Comparison of ENCODE assay signal across 8 cellular contexts in genomic region chr1:202998836-202999750, GRCh38. TPM values are rescaled to one million over a fixed set of nuclear protein-coding genes. Genes with fewer than 3 reads are reported as not detected.
DNase-seq lines count a peak whose midpoint lies in the region; ATAC-seq and TF ChIP-seq lines count a peak whose summit lies in the region.

No MANE protein-coding gene starts in this region.

- peak; percentile 30 to 76 (median 56) for DNase-seq in CD8-positive, alpha-beta T cell
- DNase-seq in HS-27A (ENCODE audit: low read depth): peak; percentile 17
- peak; percentile 41 for DNase-seq in Panc1 (ENCODE audit: low read depth, low spot score)
- peak; percentile 33 for DNase-seq in activated T-cell treated with anti-CD3 and anti-CD28 coated beads, Interleukin-2, amount 50 U/mL, for 1 hour
- peak; percentile 69 for DNase-seq in fibroblast of peridontal ligament (ENCODE audit: extremely low read depth)
- DNase-seq in pons (ENCODE audit: low spot score): peak; percentile 56
- DNase-seq in cortex of kidney (lab: John Stamatoyannopoulos, UW): no peak

- H3K36me3 Mint-ChIP-seq in CD8-positive, alpha-beta T cell: no peaks in the 10 kb centered on the region

- H3K9me3 ChIP-seq in CD8-positive, alpha-beta T cell (ENCODE audit: low read length): no peaks in the 10 kb centered on the region
- no peaks in the 10 kb centered on the region for H3K9me3 ChIP-seq in Panc1 (ENCODE audit: control insufficient read depth, insufficient read depth, low read depth, low read length)

- H3K4me1 Mint-ChIP-seq in CD8-positive, alpha-beta T cell (ENCODE audit: low read depth): peaks cover 4% of the 10 kb centered on the region

- CTCF ChIA-PET in CD8-positive, alpha-beta T cell (lab: Charles Lee): interaction anchor here (0.6 to 4.2 kb wide), 36 partner anchors 8 to 723 kb away, joined by 3 to 29 read pairs (median 4); partner anchors contain the start of genes KLHL12 and TMEM183A
- CTCF ChIA-PET in Panc1 (lab: Charles Lee): interaction anchor here (0.5 to 0.8 kb wide), 3 partner anchors 72 to 321 kb away, joined by 3 read pairs; partner anchors contain the start of gene KLHL12

- ATAC-seq in CD8-positive, alpha-beta T cell: peak; percentile 70
- peak; percentile 66 for ATAC-seq in Panc1
- ATAC-seq in GM21360 (IDR thresholded peaks at IDR 0.05; ENCODE audit: unreplicated experiment): no peak

- no TSS peak for BruUV-seq in Panc1 (replicated peaks; lab: Mats Ljungman, UMichigan)

- POLR2A ChIA-PET in CD8-positive, alpha-beta T cell (lab: Charles Lee): interaction anchor here (0.8 to 1.1 kb wide), 2 partner anchors 72 to 113 kb away, joined by 3 to 5 read pairs; partner anchors contain the start of gene KLHL12
- POLR2A ChIA-PET in Panc1 (lab: Charles Lee): no interaction called here

- peaks cover 23% of the 10 kb centered on the region for H3K27me3 Mint-ChIP-seq in CD8-positive, alpha-beta T cell (ENCODE audit: low read depth)

- no peak overlapping the region for H3K4me3 ChIP-seq in CD8-positive, alpha-beta T cell (ENCODE audit: low read depth, low read length)
- no peak overlapping the region for H3K4me3 ChIP-seq in Panc1 (ENCODE audit: low read depth in 2 of 2, low read length in 2 of 2)

- in situ Hi-C loops in Panc1 (cut with HindIII; ENCODE audit: low pct_unique_long_range_greater_than_20kb, low sequenced_read_pairs): no loop called here

- peak; percentile 85 for TF ChIP-seq CTCF in CD8-positive, alpha-beta T cell (IDR thresholded peaks at IDR 0.05)
- TF ChIP-seq CTCF in Panc1 (IDR thresholded peaks at IDR 0.05): peak; percentile 86

- H3K27ac Mint-ChIP-seq in CD8-positive, alpha-beta T cell: no peak overlapping the region

- no peak overlapping the region for H3K27ac ChIP-seq in CD8-positive, alpha-beta T cell (ENCODE audit: low read depth, low read length)
- H3K27ac ChIP-seq in Panc1 (ENCODE audit: low read length): no peak overlapping the region

- no peaks in the 10 kb centered on the region for H3K36me3 ChIP-seq in CD8-positive, alpha-beta T cell (ENCODE audit: insufficient read depth, low read length)
- no peaks in the 10 kb centered on the region for H3K36me3 ChIP-seq in Panc1 (ENCODE audit: control insufficient read depth, insufficient read depth, low read length)

- no peaks in the 10 kb centered on the region for H3K9me3 Mint-ChIP-seq in CD8-positive, alpha-beta T cell

- H3K4me1 ChIP-seq in CD8-positive, alpha-beta T cell (ENCODE audit: insufficient read depth, low read length): no peaks in the 10 kb centered on the region
- no peaks in the 10 kb centered on the region for H3K4me1 ChIP-seq in Panc1 (ENCODE audit: control insufficient read depth, insufficient read depth, low read length)

- intact Hi-C loops in CD8-positive, alpha-beta T cell (cut with DNase I, micrococcal nuclease): loop anchor here (1.0 to 10.0 kb wide), 9 partner anchors 40 to 534 kb away; partner anchors contain the start of genes ADIPOR1 (in 2 of the 2), RABIF (in 2 of the 2) and KDM5B (in 1 of the 2)
- intact Hi-C loops in Panc1 (cut with micrococcal nuclease; ENCODE audit: unreplicated experiment): loop anchor here (5.0 to 10.0 kb wide), 2 partner anchors 72 to 244 kb away; partner anchors contain the start of gene KLHL12

- peak overlapping the region; percentile 32 for H3K4me3 Mint-ChIP-seq in CD8-positive, alpha-beta T cell

- H3K27me3 ChIP-seq in CD8-positive, alpha-beta T cell (ENCODE audit: insufficient read depth, low read length): no peaks in the 10 kb centered on the region
- H3K27me3 ChIP-seq in Panc1 (ENCODE audit: control insufficient read depth, insufficient read depth, low read length): peaks cover 14% of the 10 kb centered on the region

RNA-seq across cellular contexts. Expression of gene TMEM183A, which starts 8.1 kb away (rescaled TPM):
- total RNA-seq in CD8-positive, alpha-beta T cell: 100 to 1,000 TPM; 201 to 214 TPM
- 59.1 TPM for total RNA-seq in Panc1 (2021; ENCODE audit: unreplicated experiment)
- polyA plus RNA-seq in Panc1 (2012; ENCODE audit: insufficient read length): 29.6 TPM

RNA-seq across cellular contexts. Expression of gene PPFIA4, which starts 27.2 kb away (rescaled TPM):
- total RNA-seq in CD8-positive, alpha-beta T cell: 1 to 10 TPM in 1 of 2 experiments, under 1 TPM in 1; 0.33 to 1.1 TPM
- total RNA-seq in Panc1 (2021; ENCODE audit: unreplicated experiment): 1.9 TPM
- 6.7 TPM for polyA plus RNA-seq in Panc1 (2012; ENCODE audit: insufficient read length)

RNA-seq across cellular contexts. Expression of gene CYB5R1, which starts 32.0 kb away (rescaled TPM):
- 10 to 100 TPM; 34.6 to 36.0 TPM for total RNA-seq in CD8-positive, alpha-beta T cell
- total RNA-seq in Panc1 (2021; ENCODE audit: unreplicated experiment): 27.5 TPM
- polyA plus RNA-seq in Panc1 (2012; ENCODE audit: insufficient read length): 25.4 TPM

RNA-seq across cellular contexts. Expression of gene ADIPOR1, which starts 41.0 kb away (rescaled TPM):
- total RNA-seq in CD8-positive, alpha-beta T cell: 100 to 1,000 TPM; 106 to 117 TPM
- 78.2 TPM for total RNA-seq in Panc1 (2021; ENCODE audit: unreplicated experiment)
- polyA plus RNA-seq in Panc1 (2012; ENCODE audit: insufficient read length): 87.8 TPM
